8 cellular contexts compared by ENCODE assay signal in genomic region chr11:12235945-12236743, GRCh38.
DNase-seq lines count a peak whose midpoint lies in the region; ATAC-seq, FAIRE-seq and TF ChIP-seq lines count a peak whose summit lies in the region.

No MANE protein-coding gene starts in this region.

- POLR2A ChIA-PET in HEK293 (lab: Yijun Ruan, JAX): no interaction called here

- H3K36me3 Mint-ChIP-seq in chondrocyte (ENCODE audit: low read depth): peaks cover 34% of the 10 kb centered on the region
- H3K36me3 Mint-ChIP-seq in stimulated activated effector memory CD8-positive, alpha-beta T cell treated with anti-CD3 and anti-CD28 coated beads, Interleukin-12 subunit alpha, Interleukin-12 subunit beta, amount 100 ng/mL, for 72 hours: peaks cover 95% of the 10 kb centered on the region

- H3K4me3 ChIP-seq in HEK293 (ENCODE audit: low read depth, low read length) (no peak overlapping the region), right lobe of liver (no peak overlapping the region)

- CTCF ChIA-PET in HEK293 (lab: Yijun Ruan, JAX): interaction anchor here (0.6 to 8.8 kb wide), 35 partner anchors 10 to 1708 kb away, joined by 3 to 79 read pairs (median 5); no protein-coding TSS in a partner anchor

- no peak for TF ChIP-seq POLR2A in right lobe of liver (IDR thresholded peaks at IDR 0.05)

- intact Hi-C loops in right lobe of liver (cut with DNase I): no loop called here

- H3K4me1 ChIP-seq in HEK293 (ENCODE audit: control insufficient read depth, insufficient read depth, low read length): no peaks in the 10 kb centered on the region
- peaks cover 0 to 20% (median 8%) of the 10 kb centered on the region in 4 donors for H3K4me1 ChIP-seq in right lobe of liver

- WGBS in right lobe of liver (ENCODE audit: insufficient coverage, low coverage, low lambda C conversion rate, missing lambda C conversion rate): 41% methylated on average over 10 of the region's 13 CpGs

- no peaks in the 10 kb centered on the region for H3K9me3 ChIP-seq in HEK293 (ENCODE audit: control insufficient read depth, insufficient read depth, low read depth, low read length)
- no peaks in the 10 kb centered on the region for H3K9me3 ChIP-seq in right lobe of liver

- peaks cover 79% of the 10 kb centered on the region for H3K4me1 Mint-ChIP-seq in chondrocyte (ENCODE audit: low read depth)
- H3K4me1 Mint-ChIP-seq in stimulated activated effector memory CD8-positive, alpha-beta T cell treated with anti-CD3 and anti-CD28 coated beads, Interleukin-12 subunit alpha, Interleukin-12 subunit beta, amount 100 ng/mL, for 72 hours: peaks cover 43% of the 10 kb centered on the region

- peak; percentile 81 for FAIRE-seq in TTC549 (lab: Jason Lieb, UNC)

- H3K27me3 ChIP-seq in right lobe of liver: no peaks in the 10 kb centered on the region

- no peak overlapping the region for H3K4me3 Mint-ChIP-seq in chondrocyte (ENCODE audit: unreplicated experiment)
- H3K4me3 Mint-ChIP-seq in stimulated activated effector memory CD8-positive, alpha-beta T cell treated with anti-CD3 and anti-CD28 coated beads, Interleukin-12 subunit alpha, Interleukin-12 subunit beta, amount 100 ng/mL, for 72 hours: peak overlapping the region; percentile 66

- no peaks in the 10 kb centered on the region for H3K27me3 Mint-ChIP-seq in chondrocyte (ENCODE audit: low read depth)

- peak overlapping the region; percentile 87 for H3K27ac Mint-ChIP-seq in chondrocyte (ENCODE audit: unreplicated experiment)
- H3K27ac Mint-ChIP-seq in stimulated activated effector memory CD8-positive, alpha-beta T cell treated with anti-CD3 and anti-CD28 coated beads, Interleukin-12 subunit alpha, Interleukin-12 subunit beta, amount 100 ng/mL, for 72 hours: peak overlapping the region; percentile 79

- peak; percentile 21 for DNase-seq in stimulated activated CD4-positive, alpha-beta T cell treated with anti-CD3 and anti-CD28 coated beads, Interleukin-12 subunit alpha, Interleukin-12 subunit beta, amount 100 ng/mL, for 4 hours
- no peak for DNase-seq in stimulated activated CD4-positive, alpha-beta T cell treated with anti-CD3 and anti-CD28 coated beads, Interleukin-4, amount 100 ng/mL, for 4 hours
- DNase-seq in NCI-H1092 treated with DMSO at 0.1 percent for 48 hours (lab: John Stamatoyannopoulos, UW) (peak; percentile 84), chondrocyte (ENCODE audit: low spot score) (no peak), right lobe of liver (no peak)
- peak; percentile 34 to 81 for DNase-seq in stimulated activated effector memory CD8-positive, alpha-beta T cell treated with anti-CD3 and anti-CD28 coated beads, Interleukin-12 subunit alpha, Interleukin-12 subunit beta, amount 100 ng/mL, for 72 hours (ENCODE audit: low spot score in 2 of 2)

- H3K27ac ChIP-seq in HEK293 (ENCODE audit: extremely low read depth, low read depth, low read length): no peak overlapping the region
- H3K27ac ChIP-seq in right lobe of liver: no peak overlapping the region

- no peaks in the 10 kb centered on the region for H3K9me3 Mint-ChIP-seq in chondrocyte (ENCODE audit: low read depth)
- H3K9me3 Mint-ChIP-seq in stimulated activated effector memory CD8-positive, alpha-beta T cell treated with anti-CD3 and anti-CD28 coated beads, Interleukin-12 subunit alpha, Interleukin-12 subunit beta, amount 100 ng/mL, for 72 hours: no peaks in the 10 kb centered on the region

- H3K36me3 ChIP-seq in HEK293 (ENCODE audit: control insufficient read depth in 2 of 2, insufficient read depth in 1 of 2, low read length in 2 of 2) (peaks cover 0 to 4% of the 10 kb centered on the region in 2 experiments; a peak in 1 of 3 replicates), right lobe of liver (peaks cover 0 to 4% (median 0%) of the 10 kb centered on the region in 4 donors)

- ATAC-seq in right lobe of liver: peak; percentile 43 to 61 (median 54)
- peak; percentile 93 for ATAC-seq in stimulated activated effector memory CD8-positive, alpha-beta T cell treated with anti-CD3 and anti-CD28 coated beads, Interleukin-12 subunit alpha, Interleukin-12 subunit beta, amount 100 ng/mL, for 72 hours

- TF ChIP-seq CTCF in HEK293 (tag by site-specific recombination; IDR thresholded peaks at IDR 0.05) (no peak), chondrocyte (IDR thresholded peaks at IDR 0.05) (peak; percentile 90), right lobe of liver (IDR thresholded peaks at IDR 0.05) (peak; percentile 60 to 82 (median 70))

TF ChIP-seq in HEK293, 187 proteins besides CTCF, POLR2A, EP300 and RAD21:
- no peak for TF ChIP-seq PRDM1 (tag by site-specific recombination; IDR thresholded peaks at IDR 0.05)
- 0 out of 2 replicates have a peak, but pooled peaks have one; percentile 34 for TF ChIP-seq ZNF2 (tag by site-specific recombination; IDR thresholded peaks at IDR 0.05)
- peak; percentile 50 for TF ChIP-seq ZNF654 (tag by site-specific recombination; IDR thresholded peaks at IDR 0.05; ENCODE audit: low read depth)
TF ChIP-seq in HEK293: peak in this region for 2.

Comparison
In these comparisons a context has a peak if more than half of its experiments do, and no peak if none do; other contexts are left out.
1. DNase-seq: peak in stimulated activated CD4-positive, alpha-beta T cell treated with anti-CD3 and anti-CD28 coated beads, Interleukin-12 subunit alpha, Interleukin-12 subunit beta, amount 100 ng/mL, for 4 hours (single experiment), NCI-H1092 treated with DMSO at 0.1 percent for 48 hours (single experiment) and stimulated activated effector memory CD8-positive, alpha-beta T cell treated with anti-CD3 and anti-CD28 coated beads, Interleukin-12 subunit alpha, Interleukin-12 subunit beta, amount 100 ng/mL, for 72 hours (2 of 2); none in stimulated activated CD4-positive, alpha-beta T cell treated with anti-CD3 and anti-CD28 coated beads, Interleukin-4, amount 100 ng/mL, for 4 hours (0 of 2), chondrocyte (single experiment) and right lobe of liver (0 of 3).